ENCODE assay signal across 8 cellular contexts in genomic region chr3:138187296-138188012, GRCh38. TPM values are rescaled to one million over a fixed set of nuclear protein-coding genes. Genes with fewer than 3 reads are reported as not detected.
DNase-seq lines count a peak whose midpoint lies in the region; ATAC-seq and TF ChIP-seq lines count a peak whose summit lies in the region.

Gene ARMC8 (plus strand): TSS chr3:138187301. CDS start chr3:138187555, 254 bp downstream.

- H3K27ac ChIP-seq in mucosa of rectum (ENCODE audit: low read depth in 2 of 2, low read length in 2 of 2) (peak within 1 kb of the TSS; percentile 95 to 97), upper lobe of left lung (peak within 1 kb of the TSS; percentile 96 to 99 (median 97))

- no peak for TF ChIP-seq EP300 in upper lobe of left lung (IDR thresholded peaks at IDR 0.05)

- no peaks in the 10 kb centered on the region for H3K9me3 Mint-ChIP-seq in activated CD8-positive, alpha-beta T cell treated with anti-CD3 and anti-CD28 coated beads, Interleukin-2, amount 10 ng/mL, durations not matched to agents 7 days and 5 days (ENCODE audit: insufficient read depth)

- H3K27me3 ChIP-seq in mucosa of rectum (ENCODE audit: control insufficient read depth in 2 of 2, insufficient read depth in 2 of 2, low read length in 2 of 2), result peaks cover 0 to 2% of the 10 kb centered on the region in 2 donors
- H3K27me3 ChIP-seq in upper lobe of left lung, result no peaks in the 10 kb centered on the region

- ATAC-seq in HG02840 (IDR thresholded peaks at IDR 0.05; ENCODE audit: low FRiP score, unreplicated experiment), result peak; percentile 58
- peak; percentile 77 for ATAC-seq in activated CD8-positive, alpha-beta T cell treated with anti-CD3 and anti-CD28 coated beads, Interleukin-2, amount 10 ng/mL, durations not matched to agents 7 days and 5 days
- ATAC-seq in upper lobe of left lung (ENCODE audit: low FRiP score in 2 of 2), result peak; percentile 84

- peak within 1 kb of the TSS; percentile 94 for H3K4me3 Mint-ChIP-seq in activated CD8-positive, alpha-beta T cell treated with anti-CD3 and anti-CD28 coated beads, Interleukin-2, amount 10 ng/mL, durations not matched to agents 7 days and 5 days

- H3K4me3 ChIP-seq in mucosa of rectum (ENCODE audit: low read length in 2 of 2), result peak within 1 kb of the TSS; percentile 97 to 98
- peak within 1 kb of the TSS; percentile 73 to 95 (median 82) for H3K4me3 ChIP-seq in upper lobe of left lung

- peak within 1 kb of the TSS; percentile 94 to 97 for H3K9ac ChIP-seq in mucosa of rectum (ENCODE audit: low read depth in 1 of 2, low read length in 2 of 2)

- no peaks in the 10 kb centered on the region for H3K9me3 ChIP-seq in mucosa of rectum (ENCODE audit: control insufficient read depth in 2 of 2, low read length in 2 of 2)
- H3K9me3 ChIP-seq in upper lobe of left lung, result no peaks in the 10 kb centered on the region

- H3K4me1 ChIP-seq in mucosa of rectum (ENCODE audit: control insufficient read depth in 2 of 2, insufficient read depth in 2 of 2, low read length in 2 of 2), result peaks cover 6 to 15% of the 10 kb centered on the region in 2 donors
- peaks cover 20 to 30% (median 22%) of the 10 kb centered on the region in 4 donors for H3K4me1 ChIP-seq in upper lobe of left lung

- TF ChIP-seq POLR2A in GM15510 (IDR thresholded peaks at IDR 0.05; ENCODE audit: borderline replicate concordance, extremely low read depth, insufficient read length), result peak; percentile 62
- TF ChIP-seq POLR2A in erythroblast (IDR thresholded peaks at IDR 0.05; ENCODE audit: low read length), result peak; percentile 89
- peak in 3 of 4 donors; percentile 70 to 80 (median 76) for TF ChIP-seq POLR2A in upper lobe of left lung (IDR thresholded peaks at IDR 0.05)

- peaks cover 14% of the 10 kb centered on the region for H3K36me3 Mint-ChIP-seq in activated CD8-positive, alpha-beta T cell treated with anti-CD3 and anti-CD28 coated beads, Interleukin-2, amount 10 ng/mL, durations not matched to agents 7 days and 5 days (ENCODE audit: low read depth)

- H3K4me1 Mint-ChIP-seq in activated CD8-positive, alpha-beta T cell treated with anti-CD3 and anti-CD28 coated beads, Interleukin-2, amount 10 ng/mL, durations not matched to agents 7 days and 5 days (ENCODE audit: low read depth), result peaks cover 34% of the 10 kb centered on the region

- DNase-seq in AG08396 (ENCODE audit: low spot score), result peak; percentile 53
- DNase-seq in NCI-H2029 treated with DMSO at 0.1 percent for 48 hours (lab: John Stamatoyannopoulos, UW), result peak; percentile 46
- DNase-seq in activated CD8-positive, alpha-beta T cell treated with anti-CD3 and anti-CD28 coated beads, Interleukin-2, amount 10 ng/mL, durations not matched to agents 7 days and 5 days, result peak; percentile 53
- no peak for DNase-seq in erythroblast (lab: John Stamatoyannopoulos, UW)
- DNase-seq in upper lobe of left lung, result peak; percentile 50 to 93

- peaks cover 3% of the 10 kb centered on the region for H3K27me3 Mint-ChIP-seq in activated CD8-positive, alpha-beta T cell treated with anti-CD3 and anti-CD28 coated beads, Interleukin-2, amount 10 ng/mL, durations not matched to agents 7 days and 5 days (ENCODE audit: low read depth)

- TF ChIP-seq CTCF in upper lobe of left lung (IDR thresholded peaks at IDR 0.05), result peak in 1 of 6 experiments; percentile 9

- POLR2A ChIA-PET in activated CD8-positive, alpha-beta T cell treated with anti-CD3 and anti-CD28 coated beads, Interleukin-2, amount 10 ng/mL, durations not matched to agents 7 days and 5 days (lab: Charles Lee), result interaction anchor here (0.5 to 3.1 kb wide), 8 partner anchors 8 to 122 kb away, joined by 3 to 30 read pairs (median 3); partner anchors contain the start of gene DBR1

- CTCF ChIA-PET in activated CD8-positive, alpha-beta T cell treated with anti-CD3 and anti-CD28 coated beads, Interleukin-2, amount 10 ng/mL, durations not matched to agents 7 days and 5 days (lab: Charles Lee), result interaction anchor here (1.3 to 2.7 kb wide), 4 partner anchors 9 to 728 kb away, joined by 3 to 15 read pairs (median 6); partner anchors contain the start of gene DBR1

- H3K27ac Mint-ChIP-seq in activated CD8-positive, alpha-beta T cell treated with anti-CD3 and anti-CD28 coated beads, Interleukin-2, amount 10 ng/mL, durations not matched to agents 7 days and 5 days, result peak within 1 kb of the TSS; percentile 96

- WGBS in upper lobe of left lung, 2 donors, result 1 to 2% methylated on average over 11 to 22 of the region's 59 CpGs

- no peaks in the 10 kb centered on the region for H3K36me3 ChIP-seq in mucosa of rectum (ENCODE audit: control insufficient read depth in 2 of 2, insufficient read depth in 2 of 2, low read length in 2 of 2)
- no peaks in the 10 kb centered on the region for H3K36me3 ChIP-seq in upper lobe of left lung

RNA-seq across cellular contexts. Expression of gene ARMC8, which starts in this region (rescaled TPM):
- total RNA-seq in activated CD8-positive, alpha-beta T cell treated with anti-CD3 and anti-CD28 coated beads, Interleukin-2, amount 10 ng/mL, durations not matched to agents 7 days and 5 days, result 10 to 100 TPM; 50.4 to 53.2 TPM
- 10 to 100 TPM; 40.2 to 67.4 (median 48.1) TPM for total RNA-seq in upper lobe of left lung

Comparison
In these comparisons a context has a peak if more than half of its experiments do, and no peak if none do; other contexts are left out.
1. DNase-seq: peak in AG08396 (single experiment), NCI-H2029 treated with DMSO at 0.1 percent for 48 hours (single experiment), activated CD8-positive, alpha-beta T cell treated with anti-CD3 and anti-CD28 coated beads, Interleukin-2, amount 10 ng/mL, durations not matched to agents 7 days and 5 days (single experiment) and upper lobe of left lung (2 of 2); none in erythroblast (0 of 2).
2. Peak in every context shown above with its lines, with median percentiles within 50 percentile points of each other: POLR2A ChIP-seq and ATAC-seq.